Comparison of ENCODE assay signal across 22 cellular contexts in genomic region chr5:101517795-101518194, GRCh38.
"Had no signal": no experiment of that assay in that cellular context is flagged by ENCODE, and none has a peak within 500 bp of the region (broad histone marks: within the 10 kb centered on the region; RNA-seq: fewer than 3 reads in every experiment).

No MANE protein-coding gene starts in this region.

- ATAC-seq: esophagus mucosa; heart left ventricle; left colon; right lobe of liver; stimulated activated naive CD8-positive, alpha-beta T cell treated with anti-CD3 and anti-CD28 coated beads, Interleukin-15, Interleukin-2, amounts not matched to agents 100 U/mL and 50 U/mL, for 24 hours had no signal

- H3K9me3 ChIP-seq: right lobe of liver, testis had no signal

- H3K4me1 ChIP-seq: heart left ventricle, right lobe of liver, testis, transverse colon had no signal

- H3K36me3 ChIP-seq: brain microvascular endothelial cell, heart left ventricle, right lobe of liver, transverse colon had no signal

- DNase-seq: activated CD4-positive, alpha-beta T cell treated with anti-CD3 and anti-CD28 coated beads for 4 hours; activated CD4-positive, alpha-beta T cell treated with anti-CD3 and anti-CD28 coated beads, Interleukin-2, amount 50 U/mL, for 4 hours; activated CD8-positive, alpha-beta memory T cell treated with anti-CD3 and anti-CD28 coated beads for 24 hours; activated effector memory CD4-positive, alpha-beta T cell treated with anti-CD3 and anti-CD28 coated beads, Interleukin-2, amount 50 U/mL, for 16 hours; activated naive CD4-positive, alpha-beta T cell treated with anti-CD3 and anti-CD28 coated beads, Interleukin-2, amount 10 ng/mL, durations not matched to agents 7 days and 5 days; activated naive CD8-positive, alpha-beta T cell treated with anti-CD3 and anti-CD28 coated beads, Interleukin-2, amount 10 ng/mL, durations not matched to agents 7 days and 5 days; brain microvascular endothelial cell; caudate nucleus; foreskin fibroblast; heart left ventricle; hypothalamus; immature natural killer cell; kidney; left colon; mammary epithelial cell; right lobe of liver; stimulated activated CD4-positive, alpha-beta T cell treated with anti-CD3 and anti-CD28 coated beads, Interleukin-2, amount 100 ng/mL, for 48 hours; stimulated activated naive CD8-positive, alpha-beta T cell treated with anti-CD3 and anti-CD28 coated beads, Interleukin-15, Interleukin-2, amounts not matched to agents 100 U/mL and 50 U/mL, for 24 hours; testis; transverse colon had no signal

- H3K4me3 ChIP-seq: heart left ventricle, right lobe of liver, testis, transverse colon had no signal

- H3K27me3 ChIP-seq: brain microvascular endothelial cell, heart left ventricle, right lobe of liver, testis, transverse colon had no signal

- H3K27ac ChIP-seq: brain microvascular endothelial cell, heart left ventricle, right lobe of liver, testis, transverse colon, VCaP had no signal
